ENCODE assay signal across 19 cellular contexts in the genomic region with DNA sequence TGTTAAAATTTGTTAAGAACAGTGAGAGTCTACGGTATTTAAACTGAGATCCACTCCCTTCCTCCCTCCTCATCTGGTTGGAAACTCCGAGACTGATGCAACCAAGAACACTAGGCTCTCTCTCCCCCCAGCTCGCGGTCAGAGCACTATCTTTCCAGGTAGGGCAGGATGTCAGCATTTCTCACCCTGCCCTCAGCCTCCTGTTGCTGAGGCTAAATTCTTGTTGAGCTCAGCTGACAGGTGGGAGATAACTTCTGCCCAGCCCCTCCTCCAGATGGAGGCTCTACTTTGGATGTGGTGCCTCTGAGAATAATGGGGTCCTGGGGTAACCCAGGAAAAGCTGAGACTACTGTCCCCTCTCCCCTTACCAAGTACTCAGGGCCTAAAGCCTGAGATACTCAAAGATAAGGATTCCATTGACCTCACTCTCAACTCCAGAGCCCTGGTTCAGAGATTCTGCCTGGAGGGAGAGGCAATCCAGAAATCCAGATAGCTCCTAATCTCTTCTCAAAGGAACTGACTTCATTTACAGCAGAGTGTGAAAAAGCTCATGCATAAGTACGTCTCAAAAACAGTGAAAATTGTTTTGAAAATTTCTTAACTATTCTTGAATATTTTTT.
DNase-seq lines count a peak whose midpoint lies in the region; ATAC-seq and TF ChIP-seq lines count a peak whose summit lies in the region.
"Had no signal": no experiment of that assay in that cellular context is flagged by ENCODE, and none has a peak within 500 bp of the region (broad histone marks: within the 10 kb centered on the region; RNA-seq: fewer than 3 reads in every experiment).

No MANE protein-coding gene starts in this region.

- ATAC-seq in right lobe of liver (peak; percentile 85 to 98 (median 89)), HG02870 (IDR thresholded peaks at IDR 0.05; ENCODE audit: unreplicated experiment) (no peak), HG02885 (IDR thresholded peaks at IDR 0.05; ENCODE audit: poor library complexity, unreplicated experiment) (no peak)
- ATAC-seq: natural killer cell treated with Interleukin-12 subunit alpha and Interleukin-12 subunit beta and Interleukin-15 and Interleukin-18, amount 100 ng/mL, for 72 hours had no signal

- DNase-seq in H7, result peak; percentile 47
- DNase-seq in NCI-H226, result peak; percentile 90
- peak; percentile 91 for DNase-seq in endodermal cell
- DNase-seq in right lobe of liver, result peak in 1 of 3 donors; percentile 41
- DNase-seq in activated naive CD4-positive, alpha-beta T cell (lab: John Stamatoyannopoulos, UW), result no peak
- DNase-seq: activated CD4-positive, alpha-beta T cell treated with anti-CD3 and anti-CD28 coated beads, Interleukin-2, amount 50 U/mL, for 4 hours; erythroblast; HFFc6; MG63; NCI-H146; small intestine; stimulated activated CD4-positive, alpha-beta T cell treated with anti-CD3 and anti-CD28 coated beads, Interleukin-4, amount 100 ng/mL, for 1 hour; substantia nigra had no signal

- 39% methylated on average over 5 of the region's 5 CpGs; no CpG with 5 or more reads in 1 of the 2 experiments for WGBS in endodermal cell (ENCODE audit: insufficient coverage in 1 of 2, insufficient read length in 1 of 2), 2 experiments
- 28% methylated on average over 5 of the region's 5 CpGs for WGBS in right lobe of liver (ENCODE audit: insufficient coverage, low coverage, low lambda C conversion rate, missing lambda C conversion rate)

- peaks cover 25% of the 10 kb centered on the region for H3K4me1 Mint-ChIP-seq in endodermal cell

- H3K4me3 Mint-ChIP-seq in endodermal cell, result peak overlapping the region; percentile 35
- H3K4me3 Mint-ChIP-seq: HFFc6; natural killer cell treated with Interleukin-12 subunit alpha and Interleukin-12 subunit beta and Interleukin-15 and Interleukin-18, amount 100 ng/mL, for 72 hours had no signal

- no peaks in the 10 kb centered on the region for H3K36me3 ChIP-seq in H7 (replicated peaks; ENCODE audit: control insufficient read depth, insufficient read depth, low read length)
- no peaks in the 10 kb centered on the region for H3K36me3 ChIP-seq in endodermal cell (ENCODE audit: control insufficient read depth, insufficient read depth, low read length)
- no peaks in the 10 kb centered on the region for H3K36me3 ChIP-seq in right lobe of liver
- H3K36me3 ChIP-seq: cardiac muscle cell, MG63, vagina had no signal

- TF ChIP-seq POLR2A in right lobe of liver (IDR thresholded peaks at IDR 0.05), result no peak

- H3K4me3 ChIP-seq in H7 (ENCODE audit: insufficient read depth, low read depth, low read length) (no peak overlapping the region), endodermal cell (ENCODE audit: low read length) (peak overlapping the region; percentile 68), right lobe of liver (no peak overlapping the region)
- H3K4me3 ChIP-seq: cardiac muscle cell, MG63, vagina had no signal

- H3K27ac Mint-ChIP-seq in endodermal cell, result peak overlapping the region; percentile 96
- H3K27ac Mint-ChIP-seq: HFFc6; natural killer cell treated with Interleukin-12 subunit alpha and Interleukin-12 subunit beta and Interleukin-15 and Interleukin-18, amount 100 ng/mL, for 72 hours had no signal

- H3K9me3 ChIP-seq in endodermal cell (ENCODE audit: control insufficient read depth, low read length) (peaks cover 8% of the 10 kb centered on the region), right lobe of liver (no peaks in the 10 kb centered on the region)
- H3K9me3 ChIP-seq: MG63, vagina had no signal

- H3K9me3 Mint-ChIP-seq in endodermal cell, result peaks cover 2% of the 10 kb centered on the region
- H3K9me3 Mint-ChIP-seq: HFFc6; natural killer cell treated with Interleukin-12 subunit alpha and Interleukin-12 subunit beta and Interleukin-15 and Interleukin-18, amount 100 ng/mL, for 72 hours had no signal

- TF ChIP-seq CTCF in endodermal cell (conservative IDR thresholded peaks at IDR 0.05) (no peak), right lobe of liver (IDR thresholded peaks at IDR 0.05) (no peak)

- peak overlapping the region; percentile 34 for H3K27ac ChIP-seq in endodermal cell (ENCODE audit: low read depth, low read length)
- no peak overlapping the region for H3K27ac ChIP-seq in right lobe of liver
- H3K27ac ChIP-seq: cardiac muscle cell, RWPE1, vagina had no signal

- intact Hi-C loops in right lobe of liver (cut with DNase I), result no loop called here

- H3K36me3 Mint-ChIP-seq in endodermal cell (ENCODE audit: low read depth), result no peaks in the 10 kb centered on the region
- H3K36me3 Mint-ChIP-seq: natural killer cell treated with Interleukin-12 subunit alpha and Interleukin-12 subunit beta and Interleukin-15 and Interleukin-18, amount 100 ng/mL, for 72 hours had no signal

- H3K4me1 ChIP-seq in endodermal cell (ENCODE audit: control insufficient read depth, insufficient read depth, low read length) (peaks cover 14% of the 10 kb centered on the region), right lobe of liver (peaks cover 0 to 4% (median 0%) of the 10 kb centered on the region in 4 donors)
- H3K4me1 ChIP-seq: vagina had no signal

- H3K9ac ChIP-seq in endodermal cell (ENCODE audit: extremely low read depth, low read length, poor library complexity, severe bottlenecking), result peak overlapping the region; percentile 54

- H3K27me3 ChIP-seq in H7 (ENCODE audit: control insufficient read depth, insufficient read depth, low read length) (no peaks in the 10 kb centered on the region), endodermal cell (ENCODE audit: control insufficient read depth, insufficient read depth, low read length, poor library complexity, severe bottlenecking) (no peaks in the 10 kb centered on the region), right lobe of liver (no peaks in the 10 kb centered on the region)
- H3K27me3 ChIP-seq: cardiac muscle cell, MG63, vagina had no signal

- H3K27me3 Mint-ChIP-seq in endodermal cell (ENCODE audit: insufficient read depth), result no peaks in the 10 kb centered on the region
- H3K27me3 Mint-ChIP-seq: natural killer cell treated with Interleukin-12 subunit alpha and Interleukin-12 subunit beta and Interleukin-15 and Interleukin-18, amount 100 ng/mL, for 72 hours had no signal

Comparison
In these comparisons a context has a peak if more than half of its experiments do, and no peak if none do; other contexts are left out.
1. DNase-seq: peak in H7 (single experiment), NCI-H226 (single experiment) and endodermal cell (single experiment); none in activated naive CD4-positive, alpha-beta T cell (0 of 4).
2. ATAC-seq: peak in right lobe of liver (4 of 4); none in HG02870 (single experiment) and HG02885 (single experiment).